ENCODE assay signal across 8 cellular contexts in genomic region chr15:73081321-73081958, GRCh38. TPM values are rescaled to one million over a fixed set of nuclear protein-coding genes. Genes with fewer than 3 reads are reported as not detected.
DNase-seq lines count a peak whose midpoint lies in the region; ATAC-seq, FAIRE-seq and TF ChIP-seq lines count a peak whose summit lies in the region.

No MANE protein-coding gene starts in this region.

- no peaks in the 10 kb centered on the region for H3K9me1 ChIP-seq in keratinocyte (ENCODE audit: control insufficient read depth, extremely low read depth, insufficient read depth, low read length)

- H2AFZ ChIP-seq in GM12878 (ENCODE audit: control insufficient read depth, low read depth, low read length) = no peak overlapping the region
- no peak overlapping the region for H2AFZ ChIP-seq in keratinocyte (ENCODE audit: control insufficient read depth, low read length)

- H3K4me3 ChIP-seq in AG04450 (ENCODE audit: low read depth, low read length) (no peak overlapping the region), GM12878 (no peak overlapping the region), keratinocyte (ENCODE audit: control insufficient read depth in 2 of 3, extremely low read depth in 1 of 3, insufficient read depth in 2 of 3, low read depth in 1 of 3, low read length in 3 of 3) (no peak overlapping the region), thyroid gland (replicated peaks in 1 of 3) (no peak overlapping the region), H7 (ENCODE audit: insufficient read depth, low read depth, low read length) (no peak overlapping the region)

- H3K27me3 ChIP-seq in AG04450 (ENCODE audit: control insufficient read depth, insufficient read depth, low read length) = peaks cover 2% of the 10 kb centered on the region
- no peaks in the 10 kb centered on the region for H3K27me3 ChIP-seq in GM12878 (replicated peaks in 1 of 2; ENCODE audit: control insufficient read depth in 2 of 2, insufficient read depth in 2 of 2, low read length in 1 of 2)
- H3K27me3 ChIP-seq in keratinocyte (ENCODE audit: control insufficient read depth, extremely low read depth, insufficient read depth, low read length) = no peaks in the 10 kb centered on the region
- no peaks in the 10 kb centered on the region for H3K27me3 ChIP-seq in thyroid gland
- H3K27me3 ChIP-seq in H7 (ENCODE audit: control insufficient read depth, insufficient read depth, low read length) = no peaks in the 10 kb centered on the region

- H3K36me3 ChIP-seq in GM12878 (ENCODE audit: control insufficient read depth in 2 of 2, insufficient read depth in 2 of 2, low read length in 1 of 2) = no peaks in the 10 kb centered on the region
- H3K36me3 ChIP-seq in keratinocyte (ENCODE audit: control insufficient read depth in 2 of 2, extremely low read depth in 1 of 2, insufficient read depth in 2 of 2, low read length in 2 of 2) = no peaks in the 10 kb centered on the region
- no peaks in the 10 kb centered on the region for H3K36me3 ChIP-seq in thyroid gland
- H3K36me3 ChIP-seq in H7 (replicated peaks; ENCODE audit: control insufficient read depth, insufficient read depth, low read length) = no peaks in the 10 kb centered on the region

- 33% methylated on average over 3 of the region's 3 CpGs for WGBS in GM12878 (ENCODE audit: insufficient coverage, insufficient replicate concordance, low lambda C conversion rate, missing lambda C conversion rate)
- WGBS in thyroid gland, 2 donors = 35 to 36% methylated on average over 3 of the region's 3 CpGs

- TF ChIP-seq CTCF in AG04450 (IDR thresholded peaks at IDR 0.05; ENCODE audit: low read depth, low read length) (peak; percentile 70), GM12878 (IDR thresholded peaks at IDR 0.05 in 2 of 3, conservative IDR thresholded peaks at IDR 0.05 in 1 of 3; ENCODE audit: control insufficient read depth in 2 of 3, extremely low read depth in 1 of 3, insufficient read depth in 1 of 3, low read depth in 3 of 3, low read length in 3 of 3) (peak; percentile 33 to 54 (median 38); a peak in 5 of 6 replicates), keratinocyte (optimal IDR thresholded peaks at IDR 0.05 in 1 of 3, IDR thresholded peaks at IDR 0.05 in 1 of 3, conservative IDR thresholded peaks at IDR 0.05 in 1 of 3; ENCODE audit: extremely low read depth in 1 of 3, insufficient read depth in 2 of 3, low read length in 3 of 3) (peak in 2 of 3 experiments; percentile 53 to 54), thyroid gland (IDR thresholded peaks at IDR 0.05) (peak; percentile 12 to 76 (median 60))

- POLR2A ChIA-PET in AG04450 (lab: Yijun Ruan, JAX) = no interaction called here
- POLR2A ChIA-PET in GM12878 (lab: Charles Lee) = interaction anchor here (0.7 kb wide), 1 partner anchor 393 kb away, joined by 5 read pairs; no protein-coding TSS in a partner anchor

- dilution Hi-C loops in keratinocyte (cut with MboI; ENCODE audit: extremely low pct_ligation_motif_present, low sequenced_read_pairs) = no loop called here

- TF ChIP-seq RAD21 in GM12878 (IDR thresholded peaks at IDR 0.05; ENCODE audit: insufficient read depth, low read depth, low read length) = peak; percentile 75

- H3K27ac ChIP-seq in AG04450 (ENCODE audit: low read depth, low read length) = no peak overlapping the region
- H3K27ac ChIP-seq in GM12878 (ENCODE audit: control insufficient read depth, insufficient read depth) = no peak overlapping the region
- no peak overlapping the region for H3K27ac ChIP-seq in keratinocyte (ENCODE audit: control insufficient read depth, insufficient read depth, low read length)
- H3K27ac ChIP-seq in thyroid gland = no peak overlapping the region

- no peak overlapping the region for H3K4me2 ChIP-seq in GM12878 (ENCODE audit: control insufficient read depth, insufficient read depth)
- no peak overlapping the region for H3K4me2 ChIP-seq in keratinocyte (ENCODE audit: control insufficient read depth, extremely low read depth, insufficient read depth, low read depth, low read length)

- H3K9ac ChIP-seq in GM12878 (ENCODE audit: control insufficient read depth, insufficient read depth, low read length) (no peak overlapping the region), keratinocyte (ENCODE audit: control insufficient read depth, extremely low read depth, insufficient read depth, low read length) (no peak overlapping the region)

- peak; percentile 26 for DNase-seq in AG04450 (ENCODE audit: low read depth, low spot score)
- DNase-seq in GM04504 (ENCODE audit: low read depth) = peak; percentile 32
- DNase-seq in NCI-H2107 treated with DMSO at 0.1 percent for 48 hours (lab: John Stamatoyannopoulos, UW; ENCODE audit: unreplicated experiment) = peak; percentile 6
- no peak for DNase-seq in GM12878 (ENCODE audit: low read depth, low spot score)
- no peak for DNase-seq in keratinocyte (ENCODE audit: low read depth, low spot score)
- peak in 1 of 2 donors; percentile 11 for DNase-seq in thyroid gland
- no peak for DNase-seq in H7

- RAD21 ChIA-PET in GM12878 (lab: Charles Lee; ENCODE audit: unreplicated experiment) = interaction anchor here (0.6 to 2.9 kb wide), 3 partner anchors 18 to 407 kb away, joined by 3 to 19 read pairs (median 3); no protein-coding TSS in a partner anchor

- H3K9me3 ChIP-seq in AG04450 (ENCODE audit: control insufficient read depth, insufficient read depth, low read length) (no peaks in the 10 kb centered on the region), GM12878 (replicated peaks; ENCODE audit: control insufficient read depth, insufficient read depth, low read length) (no peaks in the 10 kb centered on the region), keratinocyte (ENCODE audit: control insufficient read depth, low read depth, low read length) (no peaks in the 10 kb centered on the region), thyroid gland (no peaks in the 10 kb centered on the region)

- FAIRE-seq in GM12878 (lab: Jason Lieb, UNC) (peak; percentile 66), keratinocyte (lab: Jason Lieb, UNC) (peak; percentile 76)

- CTCF ChIA-PET in AG04450 (lab: Charles Lee) (interaction anchor here (0.6 to 3.9 kb wide), 15 partner anchors 10 to 482 kb away, joined by 3 to 54 read pairs (median 5); partner anchors contain the start of gene ADPGK), GM12878 (lab: Yijun Ruan, JAX) (interaction anchor here (0.7 to 3.9 kb wide), 11 partner anchors 10 to 483 kb away, joined by 3 to 45 read pairs (median 6); no protein-coding TSS in a partner anchor)

- no peak for TF ChIP-seq EP300 in GM12878 (IDR thresholded peaks at IDR 0.05; ENCODE audit: borderline replicate concordance in 1 of 2, control insufficient read depth in 1 of 2, low read depth in 2 of 2, low read length in 2 of 2)

- H3K4me1 ChIP-seq in GM12878 (ENCODE audit: control insufficient read depth, insufficient read depth, low read length) (no peaks in the 10 kb centered on the region), keratinocyte (ENCODE audit: control insufficient read depth, extremely low read depth, insufficient read depth, low read length) (peaks cover 5% of the 10 kb centered on the region), thyroid gland (no peaks in the 10 kb centered on the region)

- SMC1A ChIA-PET in GM12878 (lab: Charles Lee; ENCODE audit: uncharacterized antibody, unreplicated experiment) = interaction anchor here (0.7 to 3.9 kb wide), 5 partner anchors 12 to 459 kb away, joined by 3 to 28 read pairs (median 3); no protein-coding TSS in a partner anchor

- ATAC-seq in GM12878 (peak; percentile 50; the same call in 1 of the 3 replicates), GM21367 (IDR thresholded peaks at IDR 0.05; ENCODE audit: unreplicated experiment) (no peak)

- intact Hi-C loops in GM12878 (cut with micrococcal nuclease; ENCODE audit: unreplicated experiment) = loop anchor here (1.0 kb wide), 2 partner anchors 284 to 359 kb away; no protein-coding TSS in a partner anchor
- intact Hi-C loops in thyroid gland (cut with DNase I) = loop anchor here (5.0 kb wide), 1 partner anchor 299 kb away; the partner anchor contains the start of gene ADPGK

- in situ Hi-C loops in GM12878 (cut with MboI) = loop anchor here (5.0 kb wide), 2 partner anchors 294 to 354 kb away; no protein-coding TSS in a partner anchor

- BruUV-seq in GM12878 (replicated peaks; lab: Mats Ljungman, UMichigan) = no TSS peak

- TF ChIP-seq POLR2A in GM12878 (IDR thresholded peaks at IDR 0.05; ENCODE audit: low read depth, low read length) (no peak), thyroid gland (IDR thresholded peaks at IDR 0.05) (no peak)

- no peaks in the 10 kb centered on the region for H3K79me2 ChIP-seq in GM12878 (ENCODE audit: control insufficient read depth, insufficient read depth, low read length)
- no peaks in the 10 kb centered on the region for H3K79me2 ChIP-seq in keratinocyte (ENCODE audit: control insufficient read depth, insufficient read depth, low read length)

- H4K20me1 ChIP-seq in GM12878 (ENCODE audit: control insufficient read depth, insufficient read depth) (no peaks in the 10 kb centered on the region), keratinocyte (ENCODE audit: control insufficient read depth, extremely low read depth, insufficient read depth, low read length) (no peaks in the 10 kb centered on the region)

RNA-seq across cellular contexts. Expression of gene NEO1, which starts 29.2 kb away (rescaled TPM):
- polyA plus RNA-seq in AG04450 (2011; rRNA removed) (3.5 and 3.9 TPM in 2 replicates), GM12878 (2011; rRNA removed) (1.8 and 2.0 TPM in 2 replicates), GM12878 (2014; fragmentation: Illumina TruSeq; extraction: Trizol) (0.46 and 0.69 TPM in 2 replicates), GM12878 (2014; fragmentation: Nextera tagmentation; extraction: Ambion mirVana) (under 1 TPM; 0.13 to 0.19 TPM), GM12878 (2014; rRNA removed) (0.42 and 0.93 TPM in 2 replicates), GM12878 (2016; fragmentation: Nextera tagmentation; extraction: Ambion mirVana) (under 1 TPM; 0.03 to 0.54 TPM), keratinocyte (2.8 to 6.3 TPM (median 4.4 TPM) in 3 replicates)
- polyA minus RNA-seq in AG04450 (2011; rRNA and poly(A)+ RNA removed) = 4.4 and 7.5 TPM in 2 replicates
- 3.3 and 3.4 TPM in 2 replicates for total RNA-seq in GM12878 (2013; cell fraction: nucleolus; rRNA removed)
- total RNA-seq in GM12878 (2014; rRNA removed) (0.23 and 0.49 TPM in 2 replicates), GM12878 (2014; rRNA removed; fragmentation: Illumina TruSeq; extraction: Trizol) (0.22 and 0.41 TPM in 2 replicates), GM12878 (2021) (0.32 and 0.62 TPM in 2 replicates), thyroid gland (10 to 100 TPM; 27.1 to 39.6 (median 28.8) TPM)
- polyA plus RNA-seq in GM12878 (2011; ENCODE audit: low read depth) = 0.31 TPM
- 2.4 and 3.1 TPM in 2 replicates for polyA plus RNA-seq in GM12878 (2011; cell fraction: cytosol; rRNA removed)
- polyA plus RNA-seq in GM12878 (2011; cell fraction: nucleus; rRNA removed) = 3.1 and 3.4 TPM in 2 replicates
- polyA plus RNA-seq in GM12878 (2012) = 0.61 and 0.67 TPM in 2 replicates
- 3.2 and 4.6 TPM in 2 replicates for polyA minus RNA-seq in GM12878 (2011; rRNA and poly(A)+ RNA removed)
- polyA minus RNA-seq in GM12878 (2011; cell fraction: cytosol; rRNA and poly(A)+ RNA removed) = 0.94 and 1.6 TPM in 2 replicates
- 2.8 and 6.0 TPM in 2 replicates for polyA minus RNA-seq in GM12878 (2011; cell fraction: nucleus; rRNA and poly(A)+ RNA removed)
- 10.3 TPM for polyA plus RNA-seq in keratinocyte (2011; ENCODE audit: low read depth)
- polyA plus RNA-seq in keratinocyte (2011; cell fraction: cytosol; rRNA removed) = 2.6 and 3.1 TPM in 2 replicates
- 15.0 and 18.5 TPM in 2 replicates for polyA plus RNA-seq in keratinocyte (2011; cell fraction: nucleus; rRNA removed)
- polyA plus RNA-seq in keratinocyte (2012; ENCODE audit: low replicate concordance) = 8.0 and 9.3 TPM in 2 replicates
- 7.5 to 34.0 TPM (median 13.6 TPM) in 3 replicates for polyA minus RNA-seq in keratinocyte
- polyA minus RNA-seq in keratinocyte (2011; cell fraction: cytosol; rRNA and poly(A)+ RNA removed) = 3.6 TPM
- polyA minus RNA-seq in keratinocyte (2011; cell fraction: nucleus; rRNA and poly(A)+ RNA removed) = 9.9 and 20.9 TPM in 2 replicates
- total RNA-seq in H7 (2014; rRNA removed; shearing (Covaris generic)) = 26.8 and 28.9 TPM in 2 replicates

Comparison
In these comparisons a context has a peak if more than half of its experiments do, and no peak if none do; other contexts are left out.
1. DNase-seq: peak in AG04450 (single experiment), GM04504 (single experiment) and NCI-H2107 treated with DMSO at 0.1 percent for 48 hours (single experiment); none in GM12878 (single experiment), keratinocyte (single experiment) and H7 (single experiment).
2. Peak in every context shown above with its lines, with median percentiles within 50 percentile points of each other: CTCF ChIP-seq.